In the genomic region with DNA sequence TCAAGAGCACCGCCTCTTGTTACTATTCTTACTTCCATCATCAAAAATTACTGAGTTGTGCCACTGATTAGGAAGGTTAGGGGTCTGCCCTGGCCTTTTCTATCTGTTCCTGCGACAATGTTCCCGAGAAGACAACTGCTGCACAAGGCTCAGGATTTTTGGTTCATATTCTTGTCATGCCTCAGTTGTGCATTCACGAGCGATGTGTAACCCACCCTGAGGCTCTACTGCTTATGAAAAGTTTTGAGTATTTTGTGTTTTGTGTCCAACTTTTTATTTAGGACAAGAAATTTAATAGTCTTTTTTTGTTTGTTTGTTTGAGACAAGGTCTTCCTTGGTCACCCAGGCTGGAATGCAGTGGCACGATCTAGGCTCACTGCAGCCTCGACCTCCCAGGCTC, we compare ENCODE assay signal across 22 cellular contexts. TPM values are rescaled to one million over a fixed set of nuclear protein-coding genes. Genes with fewer than 3 reads are reported as not detected.
A peak's percentile ranks its signal among the peaks of the same experiment; 100 is the strongest.
DNase-seq lines count a peak whose midpoint lies in the region; ATAC-seq and TF ChIP-seq lines count a peak whose summit lies in the region.
"Had no signal": no experiment of that assay in that cellular context is flagged by ENCODE, and none has a peak within 500 bp of the region (broad histone marks: within the 10 kb centered on the region; RNA-seq: fewer than 3 reads in every experiment).

No MANE protein-coding gene starts in this region.

- H3K36me3 Mint-ChIP-seq in activated naive CD4-positive, alpha-beta T cell treated with anti-CD3 and anti-CD28 coated beads, Interleukin-2, amount 10 ng/mL, durations not matched to agents 7 days and 5 days, result peaks cover 14% of the 10 kb centered on the region
- no peaks in the 10 kb centered on the region for H3K36me3 Mint-ChIP-seq in brain

- H3K27me3 Mint-ChIP-seq in activated naive CD4-positive, alpha-beta T cell treated with anti-CD3 and anti-CD28 coated beads, Interleukin-2, amount 10 ng/mL, durations not matched to agents 7 days and 5 days, result no peaks in the 10 kb centered on the region
- peaks cover 3% of the 10 kb centered on the region for H3K27me3 Mint-ChIP-seq in brain
- H3K27me3 Mint-ChIP-seq: activated CD4-positive, alpha-beta T cell treated with anti-CD3 and anti-CD28 coated beads for 36 hours had no signal

- intact Hi-C loops in prostate gland (cut with DNase I), result no loop called here

- H3K27ac ChIP-seq in prostate gland (peak overlapping the region; percentile 32 to 89), upper lobe of left lung (peak overlapping the region; percentile 41 to 93 (median 88))
- H3K27ac ChIP-seq: neutrophil had no signal

- peaks cover 47% of the 10 kb centered on the region for H3K4me1 Mint-ChIP-seq in activated naive CD4-positive, alpha-beta T cell treated with anti-CD3 and anti-CD28 coated beads, Interleukin-2, amount 10 ng/mL, durations not matched to agents 7 days and 5 days
- peaks cover 47% of the 10 kb centered on the region for H3K4me1 Mint-ChIP-seq in brain

- H3K27ac Mint-ChIP-seq in activated naive CD4-positive, alpha-beta T cell treated with anti-CD3 and anti-CD28 coated beads, Interleukin-2, amount 10 ng/mL, durations not matched to agents 7 days and 5 days, result peak overlapping the region; percentile 11
- H3K27ac Mint-ChIP-seq in brain, result peak overlapping the region in 3 of 5 experiments; percentile 50 to 96 (median 64)
- H3K27ac Mint-ChIP-seq: activated CD4-positive, alpha-beta T cell treated with anti-CD3 and anti-CD28 coated beads for 36 hours had no signal

- H3K4me1 ChIP-seq in prostate gland (replicated peaks) (peaks cover 21% of the 10 kb centered on the region), upper lobe of left lung (peaks cover 50 to 77% (median 65%) of the 10 kb centered on the region in 4 donors)

- H3K4me3 ChIP-seq in prostate gland (no peak overlapping the region), upper lobe of left lung (no peak overlapping the region)

- ATAC-seq in upper lobe of left lung (ENCODE audit: low FRiP score in 2 of 2) (no peak), HG03457 (IDR thresholded peaks at IDR 0.05; ENCODE audit: unreplicated experiment) (no peak), HG03439 (IDR thresholded peaks at IDR 0.05; ENCODE audit: unreplicated experiment) (no peak)
- ATAC-seq: activated CD4-positive, alpha-beta T cell treated with anti-CD3 and anti-CD28 coated beads for 36 hours had no signal

- H3K9me3 ChIP-seq in prostate gland (no peaks in the 10 kb centered on the region), upper lobe of left lung (peaks cover 0 to 7% (median 0%) of the 10 kb centered on the region in 4 donors)
- H3K9me3 ChIP-seq: neutrophil had no signal

- TF ChIP-seq POLR2A in prostate gland (IDR thresholded peaks at IDR 0.05), result no peak
- no peak for TF ChIP-seq POLR2A in upper lobe of left lung (IDR thresholded peaks at IDR 0.05)

- TF ChIP-seq CTCF in brain (conservative IDR thresholded peaks at IDR 0.05) (no peak), prostate gland (IDR thresholded peaks at IDR 0.05) (no peak), upper lobe of left lung (IDR thresholded peaks at IDR 0.05) (no peak)

- DNase-seq in activated naive CD4-positive, alpha-beta T cell treated with anti-CD3 and anti-CD28 coated beads, Interleukin-2, amount 10 ng/mL, durations not matched to agents 7 days and 5 days, result no peak
- no peak for DNase-seq in activated naive CD4-positive, alpha-beta T cell treated with anti-CD3 and anti-CD28 coated beads, Interleukin-2, amount 50 U/mL, for 16 hours
- DNase-seq in prostate gland (ENCODE audit: low spot score) (no peak), upper lobe of left lung (peak in 1 of 2 donors; percentile 14), AG20443 (ENCODE audit: low spot score) (no peak)
- DNase-seq: 8988T; activated CD4-positive, alpha-beta T cell treated with anti-CD3 and anti-CD28 coated beads for 36 hours; activated CD8-positive, alpha-beta memory T cell treated with anti-CD3 and anti-CD28 coated beads, Interleukin-2, amount 50 U/mL, for 48 hours; activated naive CD4-positive, alpha-beta T cell; C1 segment of cervical spinal cord; DND-41; HCEC 1CT; Karpas-422; NCI-H1105; NCI-H2171 treated with DMSO at 0.1 percent for 48 hours; NCI-H774; stimulated activated CD4-positive, alpha-beta T cell treated with anti-CD3 and anti-CD28 coated beads, Interleukin-4, amount 100 ng/mL, for 1 hour; substantia nigra had no signal

- 88% methylated on average over 7 of the region's 7 CpGs for WGBS in prostate gland
- WGBS in upper lobe of left lung, 2 donors, result 87 to 88% methylated on average over 7 of the region's 7 CpGs

- H3K27me3 ChIP-seq in prostate gland (replicated peaks; ENCODE audit: insufficient read depth), result no peaks in the 10 kb centered on the region
- H3K27me3 ChIP-seq in upper lobe of left lung, result no peaks in the 10 kb centered on the region
- H3K27me3 ChIP-seq: neutrophil had no signal

- CTCF ChIA-PET in activated naive CD4-positive, alpha-beta T cell treated with anti-CD3 and anti-CD28 coated beads, Interleukin-2, amount 10 ng/mL, durations not matched to agents 7 days and 5 days (lab: Charles Lee), result no interaction called here

- H3K36me3 ChIP-seq in prostate gland (no peaks in the 10 kb centered on the region), upper lobe of left lung (no peaks in the 10 kb centered on the region)
- H3K36me3 ChIP-seq: neutrophil had no signal

- no peak overlapping the region for H3K4me3 Mint-ChIP-seq in activated naive CD4-positive, alpha-beta T cell treated with anti-CD3 and anti-CD28 coated beads, Interleukin-2, amount 10 ng/mL, durations not matched to agents 7 days and 5 days
- no peak overlapping the region for H3K4me3 Mint-ChIP-seq in brain
- H3K4me3 Mint-ChIP-seq: activated CD4-positive, alpha-beta T cell treated with anti-CD3 and anti-CD28 coated beads for 36 hours had no signal

- no peak for TF ChIP-seq EP300 in upper lobe of left lung (IDR thresholded peaks at IDR 0.05)

- H3K9me3 Mint-ChIP-seq in activated naive CD4-positive, alpha-beta T cell treated with anti-CD3 and anti-CD28 coated beads, Interleukin-2, amount 10 ng/mL, durations not matched to agents 7 days and 5 days, result peaks cover 13% of the 10 kb centered on the region
- H3K9me3 Mint-ChIP-seq in brain, result peaks cover 3 to 15% (median 9%) of the 10 kb centered on the region in 5 experiments

RNA-seq across cellular contexts. Expression of a gene that starts 23.1 kb away (rescaled TPM):
- polyA plus RNA-seq in brain (ENCODE audit: insufficient read depth, low read depth, low replicate concordance), result 30.6 TPM
- 100 to 1,000 TPM; 334 to 400 TPM for total RNA-seq in prostate gland
- total RNA-seq in upper lobe of left lung, result 100 to 1,000 TPM; 205 to 710 (median 440) TPM

RNA-seq across cellular contexts. Expression of a gene that starts 54.5 kb away (rescaled TPM):
- polyA plus RNA-seq in brain (ENCODE audit: insufficient read depth, low read depth, low replicate concordance), result 91.1 TPM
- total RNA-seq in prostate gland, result 100 to 1,000 TPM in 1 of 2 donors, 10 to 100 TPM in 1; 51.3 to 137 TPM
- 10 to 100 TPM; 22.0 to 81.8 (median 59.3) TPM for total RNA-seq in upper lobe of left lung
